ENCODE assay signal across 1 cellular context in genomic region chr4:128725405-128725804, GRCh38.
TF ChIP-seq lines count a peak whose summit lies in the region.

No MANE protein-coding gene starts in this region.

TF ChIP-seq in SK-N-SH treated with all-trans-retinoic acid at 6 μM for 48 hours, 23 proteins besides CTCF, POLR2A, EP300 and RAD21 (continued from another document):
- TF ChIP-seq TSHZ2 (CRISPR knock-in tag; IDR thresholded peaks at IDR 0.05), result no peak
